1 cellular context compared by ENCODE assay signal in the genomic region with DNA sequence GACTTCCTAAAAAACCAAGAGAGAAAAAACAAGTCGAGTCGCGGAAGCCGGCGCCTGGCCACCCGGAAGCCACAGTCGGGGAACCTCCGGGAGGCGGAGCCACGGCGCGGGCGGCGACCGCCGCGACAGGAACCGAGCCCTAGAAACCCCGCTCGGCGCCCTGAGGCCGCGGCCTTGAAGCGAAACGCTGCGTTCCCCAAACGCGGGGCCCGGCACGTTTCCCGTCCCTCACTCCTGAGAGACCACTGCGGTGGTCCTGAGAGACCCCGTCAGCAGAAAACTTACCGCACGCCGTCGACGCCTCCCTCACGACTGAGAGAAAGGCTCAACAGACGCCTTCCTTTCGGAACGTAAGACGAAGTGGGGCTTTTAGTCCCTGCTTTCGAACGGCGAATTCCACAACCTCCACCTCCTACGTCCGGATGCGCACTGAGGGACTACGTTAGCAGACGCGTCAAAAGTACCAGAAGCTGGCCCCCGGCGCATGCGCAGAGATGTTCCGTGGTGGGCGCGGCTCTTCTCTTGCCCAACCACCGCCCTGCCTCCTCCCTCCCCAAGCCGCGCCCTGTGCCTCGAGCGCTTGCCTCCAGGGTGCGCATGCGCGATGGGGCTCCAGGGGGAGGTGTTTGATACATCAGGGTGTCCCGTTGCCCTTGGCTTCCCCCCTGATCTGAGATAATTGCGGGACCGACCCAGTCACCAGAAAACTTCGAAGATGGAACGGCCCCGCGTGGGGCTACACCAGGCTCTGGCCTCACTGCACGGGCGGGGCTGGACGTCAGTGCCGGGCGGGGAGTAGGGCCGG.
TF ChIP-seq lines count a peak whose summit lies in the region.

Gene RSRP1 (minus strand): TSS at position 431 of the 805 bp plus-strand sequence. CDS start 491 bp downstream, outside the sequence.

TF ChIP-seq in K562, 482 proteins besides CTCF, POLR2A, EP300 and RAD21 (continued from another document and continues in another):
- TF ChIP-seq, protein P1, sequence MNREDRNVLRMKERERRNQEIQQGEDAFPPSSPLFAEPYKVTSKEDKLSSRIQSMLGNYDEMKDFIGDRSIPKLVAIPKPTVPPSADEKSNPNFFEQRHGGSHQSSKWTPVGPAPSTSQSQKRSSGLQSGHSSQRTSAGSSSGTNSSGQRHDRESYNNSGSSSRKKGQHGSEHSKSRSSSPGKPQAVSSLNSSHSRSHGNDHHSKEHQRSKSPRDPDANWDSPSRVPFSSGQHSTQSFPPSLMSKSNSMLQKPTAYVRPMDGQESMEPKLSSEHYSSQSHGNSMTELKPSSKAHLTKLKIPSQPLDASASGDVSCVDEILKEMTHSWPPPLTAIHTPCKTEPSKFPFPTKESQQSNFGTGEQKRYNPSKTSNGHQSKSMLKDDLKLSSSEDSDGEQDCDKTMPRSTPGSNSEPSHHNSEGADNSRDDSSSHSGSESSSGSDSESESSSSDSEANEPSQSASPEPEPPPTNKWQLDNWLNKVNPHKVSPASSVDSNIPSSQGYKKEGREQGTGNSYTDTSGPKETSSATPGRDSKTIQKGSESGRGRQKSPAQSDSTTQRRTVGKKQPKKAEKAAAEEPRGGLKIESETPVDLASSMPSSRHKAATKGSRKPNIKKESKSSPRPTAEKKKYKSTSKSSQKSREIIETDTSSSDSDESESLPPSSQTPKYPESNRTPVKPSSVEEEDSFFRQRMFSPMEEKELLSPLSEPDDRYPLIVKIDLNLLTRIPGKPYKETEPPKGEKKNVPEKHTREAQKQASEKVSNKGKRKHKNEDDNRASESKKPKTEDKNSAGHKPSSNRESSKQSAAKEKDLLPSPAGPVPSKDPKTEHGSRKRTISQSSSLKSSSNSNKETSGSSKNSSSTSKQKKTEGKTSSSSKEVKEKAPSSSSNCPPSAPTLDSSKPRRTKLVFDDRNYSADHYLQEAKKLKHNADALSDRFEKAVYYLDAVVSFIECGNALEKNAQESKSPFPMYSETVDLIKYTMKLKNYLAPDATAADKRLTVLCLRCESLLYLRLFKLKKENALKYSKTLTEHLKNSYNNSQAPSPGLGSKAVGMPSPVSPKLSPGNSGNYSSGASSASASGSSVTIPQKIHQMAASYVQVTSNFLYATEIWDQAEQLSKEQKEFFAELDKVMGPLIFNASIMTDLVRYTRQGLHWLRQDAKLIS (CRISPR knock-in tag; IDR thresholded peaks at IDR 0.05) = peak; percentile 94
- TF ChIP-seq ZC3H8 (IDR thresholded peaks at IDR 0.05) (no peak), WHSC1 (IDR thresholded peaks at IDR 0.05; ENCODE audit: low read length) (no peak), ZSCAN32 (CRISPR knock-in tag; IDR thresholded peaks at IDR 0.05) (peak; percentile 64; the same call in 1 of the 2 replicates), ZNF212 (CRISPR knock-in tag; IDR thresholded peaks at IDR 0.05) (no peak; the same call in 1 of the 2 replicates), ADNP (tag; IDR thresholded peaks at IDR 0.05) (no peak), ARHGAP35 (IDR thresholded peaks at IDR 0.05; ENCODE audit: partially characterized antibody) (no peak), MCM5 (IDR thresholded peaks at IDR 0.05; ENCODE audit: low read depth) (no peak), ESRRA (IDR thresholded peaks at IDR 0.05; ENCODE audit: borderline replicate concordance, low read depth) (peak; percentile 93), SRSF7 (optimal IDR thresholded peaks at IDR 0.05; ENCODE audit: low read depth, low read length) (no peak), MTA2 (IDR thresholded peaks at IDR 0.05; ENCODE audit: low read depth) (0 out of 2 replicates have a peak, but pooled peaks have one; percentile 12), BRD4 (IDR thresholded peaks at IDR 0.05) (peak; percentile 93), MYNN (IDR thresholded peaks at IDR 0.05) (peak; percentile 38; the same call in 1 of the 2 replicates), MYNN (CRISPR knock-in tag; IDR thresholded peaks at IDR 0.05) (no peak), PBX2 (CRISPR knock-in tag; IDR thresholded peaks at IDR 0.05; ENCODE audit: low read depth) (no peak), PBX2 (tag; conservative IDR thresholded peaks at IDR 0.05; ENCODE audit: low read depth) (no peak), TCF7 (IDR thresholded peaks at IDR 0.05; ENCODE audit: borderline replicate concordance) (0 out of 2 replicates have a peak, but pooled peaks have one; percentile 53), CEBPB (tag; IDR thresholded peaks at IDR 0.05) (peak; percentile 99), DDX20 (tag; IDR thresholded peaks at IDR 0.05; ENCODE audit: low read depth) (no peak), ZBTB8A (IDR thresholded peaks at IDR 0.05; ENCODE audit: partially characterized antibody) (no peak), NFYB (IDR thresholded peaks at IDR 0.05; ENCODE audit: extremely low read depth, insufficient read length) (no peak), JUNB (CRISPR knock-in tag; conservative IDR thresholded peaks at IDR 0.05) (0 out of 2 replicates have a peak, but pooled peaks have one; percentile 2), ZNF407 (IDR thresholded peaks at IDR 0.05; ENCODE audit: low read depth) (no peak), PREB (CRISPR knock-in tag; IDR thresholded peaks at IDR 0.05) (no peak)
- TF ChIP-seq, protein P2, sequence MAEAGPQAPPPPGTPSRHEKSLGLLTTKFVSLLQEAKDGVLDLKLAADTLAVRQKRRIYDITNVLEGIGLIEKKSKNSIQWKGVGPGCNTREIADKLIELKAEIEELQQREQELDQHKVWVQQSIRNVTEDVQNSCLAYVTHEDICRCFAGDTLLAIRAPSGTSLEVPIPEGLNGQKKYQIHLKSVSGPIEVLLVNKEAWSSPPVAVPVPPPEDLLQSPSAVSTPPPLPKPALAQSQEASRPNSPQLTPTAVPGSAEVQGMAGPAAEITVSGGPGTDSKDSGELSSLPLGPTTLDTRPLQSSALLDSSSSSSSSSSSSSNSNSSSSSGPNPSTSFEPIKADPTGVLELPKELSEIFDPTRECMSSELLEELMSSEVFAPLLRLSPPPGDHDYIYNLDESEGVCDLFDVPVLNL (CRISPR knock-in tag; IDR thresholded peaks at IDR 0.05; ENCODE audit: low read depth) = no peak
- TF ChIP-seq, protein P3, sequence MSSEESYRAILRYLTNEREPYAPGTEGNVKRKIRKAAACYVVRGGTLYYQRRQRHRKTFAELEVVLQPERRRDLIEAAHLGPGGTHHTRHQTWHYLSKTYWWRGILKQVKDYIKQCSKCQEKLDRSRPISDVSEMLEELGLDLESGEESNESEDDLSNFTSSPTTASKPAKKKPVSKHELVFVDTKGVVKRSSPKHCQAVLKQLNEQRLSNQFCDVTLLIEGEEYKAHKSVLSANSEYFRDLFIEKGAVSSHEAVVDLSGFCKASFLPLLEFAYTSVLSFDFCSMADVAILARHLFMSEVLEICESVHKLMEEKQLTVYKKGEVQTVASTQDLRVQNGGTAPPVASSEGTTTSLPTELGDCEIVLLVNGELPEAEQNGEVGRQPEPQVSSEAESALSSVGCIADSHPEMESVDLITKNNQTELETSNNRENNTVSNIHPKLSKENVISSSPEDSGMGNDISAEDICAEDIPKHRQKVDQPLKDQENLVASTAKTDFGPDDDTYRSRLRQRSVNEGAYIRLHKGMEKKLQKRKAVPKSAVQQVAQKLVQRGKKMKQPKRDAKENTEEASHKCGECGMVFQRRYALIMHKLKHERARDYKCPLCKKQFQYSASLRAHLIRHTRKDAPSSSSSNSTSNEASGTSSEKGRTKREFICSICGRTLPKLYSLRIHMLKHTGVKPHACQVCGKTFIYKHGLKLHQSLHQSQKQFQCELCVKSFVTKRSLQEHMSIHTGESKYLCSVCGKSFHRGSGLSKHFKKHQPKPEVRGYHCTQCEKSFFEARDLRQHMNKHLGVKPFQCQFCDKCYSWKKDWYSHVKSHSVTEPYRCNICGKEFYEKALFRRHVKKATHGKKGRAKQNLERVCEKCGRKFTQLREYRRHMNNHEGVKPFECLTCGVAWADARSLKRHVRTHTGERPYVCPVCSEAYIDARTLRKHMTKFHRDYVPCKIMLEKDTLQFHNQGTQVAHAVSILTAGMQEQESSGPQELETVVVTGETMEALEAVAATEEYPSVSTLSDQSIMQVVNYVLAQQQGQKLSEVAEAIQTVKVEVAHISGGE (CRISPR knock-in tag; IDR thresholded peaks at IDR 0.05) = peak in 2 of 3 experiments; percentile 53 to 87; a peak in 3 of 6 replicates
- TF ChIP-seq, protein P4, sequence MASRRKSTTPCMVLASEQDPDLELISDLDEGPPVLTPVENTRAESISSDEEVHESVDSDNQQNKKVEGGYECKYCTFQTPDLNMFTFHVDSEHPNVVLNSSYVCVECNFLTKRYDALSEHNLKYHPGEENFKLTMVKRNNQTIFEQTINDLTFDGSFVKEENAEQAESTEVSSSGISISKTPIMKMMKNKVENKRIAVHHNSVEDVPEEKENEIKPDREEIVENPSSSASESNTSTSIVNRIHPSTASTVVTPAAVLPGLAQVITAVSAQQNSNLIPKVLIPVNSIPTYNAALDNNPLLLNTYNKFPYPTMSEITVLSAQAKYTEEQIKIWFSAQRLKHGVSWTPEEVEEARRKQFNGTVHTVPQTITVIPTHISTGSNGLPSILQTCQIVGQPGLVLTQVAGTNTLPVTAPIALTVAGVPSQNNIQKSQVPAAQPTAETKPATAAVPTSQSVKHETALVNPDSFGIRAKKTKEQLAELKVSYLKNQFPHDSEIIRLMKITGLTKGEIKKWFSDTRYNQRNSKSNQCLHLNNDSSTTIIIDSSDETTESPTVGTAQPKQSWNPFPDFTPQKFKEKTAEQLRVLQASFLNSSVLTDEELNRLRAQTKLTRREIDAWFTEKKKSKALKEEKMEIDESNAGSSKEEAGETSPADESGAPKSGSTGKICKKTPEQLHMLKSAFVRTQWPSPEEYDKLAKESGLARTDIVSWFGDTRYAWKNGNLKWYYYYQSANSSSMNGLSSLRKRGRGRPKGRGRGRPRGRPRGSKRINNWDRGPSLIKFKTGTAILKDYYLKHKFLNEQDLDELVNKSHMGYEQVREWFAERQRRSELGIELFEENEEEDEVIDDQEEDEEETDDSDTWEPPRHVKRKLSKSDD (conservative IDR thresholded peaks at IDR 0.05; ENCODE audit: low read length) = no peak
